Comparison of ENCODE assay signal across 11 cellular contexts in genomic region chr3:192445768-192446644, GRCh38.
DNase-seq lines count a peak whose midpoint lies in the region; ATAC-seq and TF ChIP-seq lines count a peak whose summit lies in the region.
"Had no signal": no experiment of that assay in that cellular context is flagged by ENCODE, and none has a peak within 500 bp of the region (broad histone marks: within the 10 kb centered on the region; RNA-seq: fewer than 3 reads in every experiment).

No MANE protein-coding gene starts in this region.

- H3K4me3 Mint-ChIP-seq in stimulated activated naive CD8-positive, alpha-beta T cell treated with anti-CD3 and anti-CD28 coated beads, Interleukin-15, amount 100 ng/mL, for 72 hours = no peak overlapping the region

- POLR2A ChIA-PET in OCI-LY7 (lab: Charles Lee) = interaction anchor here (0.6 kb wide), 1 partner anchor 215 kb away, joined by 3 read pairs; no protein-coding TSS in a partner anchor

- H3K9me3 ChIP-seq in heart left ventricle = no peaks in the 10 kb centered on the region
- no peaks in the 10 kb centered on the region for H3K9me3 ChIP-seq in smooth muscle cell (replicated peaks; ENCODE audit: low read depth)
- no peaks in the 10 kb centered on the region for H3K9me3 ChIP-seq in OCI-LY7 (ENCODE audit: low read length)

- CTCF ChIA-PET in OCI-LY7 (lab: Charles Lee; ENCODE audit: unreplicated experiment) = no interaction called here

- H3K4me3 ChIP-seq in heart left ventricle = no peak overlapping the region
- no peak overlapping the region for H3K4me3 ChIP-seq in smooth muscle cell
- no peak overlapping the region for H3K4me3 ChIP-seq in OCI-LY7 (ENCODE audit: low read depth, low read length, poor library complexity, severe bottlenecking)
- H3K4me3 ChIP-seq: GM12878 had no signal

- peak; percentile 73 to 92 (median 90) for ATAC-seq in heart left ventricle
- ATAC-seq in GM18498 (IDR thresholded peaks at IDR 0.05; ENCODE audit: unreplicated experiment) = no peak
- no peak for ATAC-seq in stimulated activated naive CD8-positive, alpha-beta T cell treated with anti-CD3 and anti-CD28 coated beads, Interleukin-15, amount 100 ng/mL, for 72 hours
- ATAC-seq: GM12878 had no signal

- WGBS in heart left ventricle, 4 donors = 28 to 38% (median 33%) methylated on average over 10 of the region's 10 CpGs
- WGBS in smooth muscle cell (ENCODE audit: low lambda C conversion rate) = 47% methylated on average over 10 of the region's 10 CpGs

- H3K4me1 Mint-ChIP-seq in stimulated activated naive CD8-positive, alpha-beta T cell treated with anti-CD3 and anti-CD28 coated beads, Interleukin-15, amount 100 ng/mL, for 72 hours = no peaks in the 10 kb centered on the region

- H3K9me3 Mint-ChIP-seq in stimulated activated naive CD8-positive, alpha-beta T cell treated with anti-CD3 and anti-CD28 coated beads, Interleukin-15, amount 100 ng/mL, for 72 hours = no peaks in the 10 kb centered on the region

- no peak overlapping the region for H2AFZ ChIP-seq in smooth muscle cell (ENCODE audit: low read depth)
- H2AFZ ChIP-seq in OCI-LY7 (ENCODE audit: low read length) = no peak overlapping the region

- DNase-seq in NCI-H1417 treated with DMSO at 0.1 percent for 48 hours (lab: John Stamatoyannopoulos, UW) (peak; percentile 77), NCI-H748 (lab: John Stamatoyannopoulos, UW; ENCODE audit: unreplicated experiment) (peak; percentile 85), heart left ventricle (peak in 2 of 5 donors; percentile 21 to 62), smooth muscle cell (lab: John Stamatoyannopoulos, UW; ENCODE audit: unreplicated experiment) (no peak), OCI-LY7 (ENCODE audit: low spot score) (no peak)
- no peak for DNase-seq in stimulated activated naive CD8-positive, alpha-beta T cell treated with anti-CD3 and anti-CD28 coated beads, Interleukin-15, amount 100 ng/mL, for 72 hours
- DNase-seq: activated CD8-positive, alpha-beta memory T cell treated with anti-CD3 and anti-CD28 coated beads, Interleukin-2, amount 50 U/mL, for 48 hours; effector memory CD4-positive, alpha-beta T cell; stimulated activated CD4-positive, alpha-beta T cell treated with anti-CD3 and anti-CD28 coated beads, Interleukin-12 subunit alpha, Interleukin-12 subunit beta, amount 100 ng/mL, for 4 hours had no signal

- no peaks in the 10 kb centered on the region for H3K9me2 ChIP-seq in OCI-LY7 (ENCODE audit: insufficient read depth, low read length)

- peak overlapping the region; percentile 6 for H3K4me2 ChIP-seq in smooth muscle cell
- H3K4me2 ChIP-seq in OCI-LY7 (ENCODE audit: low read length) = no peak overlapping the region

- intact Hi-C loops in heart left ventricle (cut with DNase I) = loop anchor here in 7 of 10 donors (2.0 to 10.0 kb wide), 6 partner anchors 257 to 1029 kb away; no protein-coding TSS in a partner anchor
- intact Hi-C loops in OCI-LY7 (cut with micrococcal nuclease; ENCODE audit: unreplicated experiment) = loop anchor here (2.0 to 10.0 kb wide), 4 partner anchors 315 to 1631 kb away; no protein-coding TSS in a partner anchor

- H3K36me3 ChIP-seq in heart left ventricle (no peaks in the 10 kb centered on the region), smooth muscle cell (ENCODE audit: low read depth) (no peaks in the 10 kb centered on the region), OCI-LY7 (ENCODE audit: insufficient read depth, low read length) (no peaks in the 10 kb centered on the region)

- H3K27ac ChIP-seq in heart left ventricle (peak overlapping the region in 2 of 12 donors; percentile 42 to 53), smooth muscle cell (ENCODE audit: low read depth) (no peak overlapping the region), OCI-LY7 (ENCODE audit: low read depth, low read length, poor library complexity, severe bottlenecking) (no peak overlapping the region)

- H3F3A ChIP-seq in smooth muscle cell (ENCODE audit: low read depth) = no peaks in the 10 kb centered on the region

- TF ChIP-seq CTCF in heart left ventricle (IDR thresholded peaks at IDR 0.05) = no peak
- TF ChIP-seq CTCF in smooth muscle cell (IDR thresholded peaks at IDR 0.05; ENCODE audit: borderline replicate concordance, insufficient read depth, poor library complexity, severe bottlenecking) = no peak
- no peak for TF ChIP-seq CTCF in OCI-LY7 (conservative IDR thresholded peaks at IDR 0.05; ENCODE audit: low read length)

- H3K27me3 ChIP-seq in heart left ventricle = peaks cover 0 to 10% (median 0%) of the 10 kb centered on the region in 9 donors
- H3K27me3 ChIP-seq in smooth muscle cell (ENCODE audit: low read depth) = no peaks in the 10 kb centered on the region

- H3K9ac ChIP-seq in smooth muscle cell (ENCODE audit: low read depth) = no peak overlapping the region

- H3K79me2 ChIP-seq in smooth muscle cell (ENCODE audit: low read depth) (no peaks in the 10 kb centered on the region), OCI-LY7 (ENCODE audit: insufficient read depth, low read depth, low read length) (no peaks in the 10 kb centered on the region)

- peak in 1 of 2 donors; percentile 23 for TF ChIP-seq POLR2A in heart left ventricle (IDR thresholded peaks at IDR 0.05)

- no TSS peak for BruUV-seq in OCI-LY7 (replicated peaks; lab: Mats Ljungman, UMichigan)

- H4K20me1 ChIP-seq in smooth muscle cell (ENCODE audit: low read depth) = no peaks in the 10 kb centered on the region
- H4K20me1 ChIP-seq in OCI-LY7 (ENCODE audit: insufficient read depth, low read length) = no peaks in the 10 kb centered on the region

- peaks cover 29% of the 10 kb centered on the region for H3K27me3 Mint-ChIP-seq in stimulated activated naive CD8-positive, alpha-beta T cell treated with anti-CD3 and anti-CD28 coated beads, Interleukin-15, amount 100 ng/mL, for 72 hours

- H3K4me1 ChIP-seq in heart left ventricle (peaks cover 0 to 26% (median 8%) of the 10 kb centered on the region in 12 donors), smooth muscle cell (ENCODE audit: low read depth) (no peaks in the 10 kb centered on the region), OCI-LY7 (ENCODE audit: insufficient read depth, low read length, poor library complexity, severe bottlenecking) (peaks cover 8% of the 10 kb centered on the region)

- no peak overlapping the region for H3K27ac Mint-ChIP-seq in stimulated activated naive CD8-positive, alpha-beta T cell treated with anti-CD3 and anti-CD28 coated beads, Interleukin-15, amount 100 ng/mL, for 72 hours

Comparison
In these comparisons a context has a peak if more than half of its experiments do, and no peak if none do; other contexts are left out.
1. DNase-seq: peak in NCI-H1417 treated with DMSO at 0.1 percent for 48 hours (single experiment) and NCI-H748 (single experiment); none in smooth muscle cell (single experiment), OCI-LY7 (single experiment) and stimulated activated naive CD8-positive, alpha-beta T cell treated with anti-CD3 and anti-CD28 coated beads, Interleukin-15, amount 100 ng/mL, for 72 hours (0 of 2).
2. ATAC-seq: peak in heart left ventricle (4 of 4); none in GM18498 (single experiment) and stimulated activated naive CD8-positive, alpha-beta T cell treated with anti-CD3 and anti-CD28 coated beads, Interleukin-15, amount 100 ng/mL, for 72 hours (single experiment).